In the genomic region with DNA sequence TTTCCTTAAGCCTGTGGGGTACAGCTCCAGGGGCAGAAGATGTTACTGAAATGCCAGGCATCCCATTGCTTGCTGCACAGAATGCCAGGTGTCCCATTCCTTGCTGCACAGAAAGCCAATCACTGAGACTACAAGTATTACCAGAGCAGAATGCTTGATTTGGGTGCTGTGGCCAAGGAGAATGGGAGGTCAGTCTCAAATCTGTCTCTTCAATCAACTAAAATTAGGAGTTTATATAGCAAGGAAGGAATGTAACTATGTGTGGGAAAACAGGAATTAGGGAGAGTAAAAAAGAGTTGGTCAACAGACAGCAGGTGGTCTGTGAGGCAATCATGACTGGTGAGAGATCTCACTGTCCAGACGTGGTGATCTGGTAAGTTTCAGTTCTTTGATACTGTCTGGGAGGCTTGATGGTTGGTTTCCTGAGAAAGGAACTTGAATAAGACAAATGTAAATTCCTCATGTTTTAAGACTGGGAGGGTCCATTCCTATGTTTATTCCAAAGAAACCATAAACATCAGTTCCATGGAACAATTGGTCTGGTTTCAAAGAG, we compare ENCODE assay signal across 29 cellular contexts. TPM values are rescaled to one million over a fixed set of nuclear protein-coding genes. Genes with fewer than 3 reads are reported as not detected.
DNase-seq lines count a peak whose midpoint lies in the region; ATAC-seq lines count a peak whose summit lies in the region.
"Had no signal": no experiment of that assay in that cellular context is flagged by ENCODE, and none has a peak within 500 bp of the region (broad histone marks: within the 10 kb centered on the region; RNA-seq: fewer than 3 reads in every experiment).

No MANE protein-coding gene starts in this region.

- H4K91ac ChIP-seq in neuronal stem cell (ENCODE audit: low read depth, low read length, poor library complexity) = no peak overlapping the region

- DNase-seq in SIG-M5 treated with dmso at 0.1 percent for 504 hours (lab: John Stamatoyannopoulos, UW; ENCODE audit: unreplicated experiment) = peak; percentile 15
- no peak for DNase-seq in SIG-M5 (lab: John Stamatoyannopoulos, UW)
- DNase-seq in iris pigment epithelial cell (ENCODE audit: low read depth) = peak; percentile 10
- DNase-seq in neuronal stem cell (ENCODE audit: low spot score) = no peak
- DNase-seq in activated T-cell treated with anti-CD3 and anti-CD28 coated beads for 4 hours = no peak
- DNase-seq: activated CD4-positive, alpha-beta T cell treated with anti-CD3 and anti-CD28 coated beads for 4 hours; activated CD8-positive, alpha-beta memory T cell treated with anti-CD3 and anti-CD28 coated beads for 24 hours; CD4-positive, CD25-positive, alpha-beta regulatory T cell; effector CD8-positive, alpha-beta T cell; glutamatergic neuron; GOT3; HFFc6; left lung; naive thymus-derived CD4-positive, alpha-beta T cell; NCI-H1417; NCI-H2029; NCI-H510A treated with DMSO at 0.1 percent for 48 hours; NK-92 treated with Interleukin-12 subunit alpha and Interleukin-12 subunit beta, amount 100 ng/mL, for 24 hours; occipital lobe; SHP77; stimulated activated naive CD4-positive, alpha-beta T cell; SW 1271; T-helper 9 cell had no signal

- no peak overlapping the region for H4K8ac ChIP-seq in neuronal stem cell (ENCODE audit: low read depth, low read length)

- no peak overlapping the region for H3K23ac ChIP-seq in neuronal stem cell (ENCODE audit: low read depth, low read length, poor library complexity)

- WGBS in neuronal stem cell (ENCODE audit: extremely low coverage in 2 of 2, insufficient read length in 2 of 2, insufficient replicate concordance in 1 of 2), 2 donors = no CpG with 5 or more reads among the region's 1 CpG

- peak overlapping the region; percentile 40 for H3K27ac ChIP-seq in angular gyrus (ENCODE audit: low read depth, low read length)
- H3K27ac ChIP-seq in neuronal stem cell (replicated peaks; ENCODE audit: low read length) = no peak overlapping the region
- H3K27ac ChIP-seq: breast epithelium, left lung, VCaP had no signal

- no peaks in the 10 kb centered on the region for H3K79me1 ChIP-seq in neuronal stem cell (ENCODE audit: low read depth, low read length)

- no peaks in the 10 kb centered on the region for H3K36me3 ChIP-seq in neuronal stem cell (replicated peaks in 1 of 2; ENCODE audit: control insufficient read depth in 2 of 2, insufficient read depth in 2 of 2, low read length in 2 of 2)
- H3K36me3 ChIP-seq: breast epithelium, left lung had no signal

- no peak overlapping the region for H2AK5ac ChIP-seq in neuronal stem cell (ENCODE audit: low read depth, low read length)

- ATAC-seq in HG02642 (IDR thresholded peaks at IDR 0.05; ENCODE audit: poor library complexity, unreplicated experiment) (no peak), GM19463 (IDR thresholded peaks at IDR 0.05; ENCODE audit: unreplicated experiment) (no peak)
- ATAC-seq: left lung; naive thymus-derived CD4-positive, alpha-beta T cell; Panc1 had no signal

- no peak overlapping the region for H2AFZ ChIP-seq in neuronal stem cell (ENCODE audit: low read length)

- H3K9ac ChIP-seq in neuronal stem cell (ENCODE audit: low read depth, low read length, poor library complexity) = no peak overlapping the region

- H3K18ac ChIP-seq in neuronal stem cell (ENCODE audit: low read length) = no peak overlapping the region

- no peak overlapping the region for H3K14ac ChIP-seq in neuronal stem cell (ENCODE audit: low read length)

- H2BK5ac ChIP-seq in neuronal stem cell (ENCODE audit: low read length) = no peak overlapping the region

- H2BK12ac ChIP-seq in neuronal stem cell (ENCODE audit: low read length) = no peak overlapping the region

- H3K4me1 ChIP-seq in neuronal stem cell (ENCODE audit: control insufficient read depth in 2 of 2, insufficient read depth in 1 of 2, low read depth in 1 of 2, low read length in 2 of 2) = no peaks in the 10 kb centered on the region
- H3K4me1 ChIP-seq: breast epithelium had no signal

- H3K4ac ChIP-seq in neuronal stem cell (ENCODE audit: low read length) = no peak overlapping the region

- H2BK15ac ChIP-seq in neuronal stem cell (ENCODE audit: low read length) = no peak overlapping the region

- no peak overlapping the region for H3K4me2 ChIP-seq in neuronal stem cell (ENCODE audit: insufficient read depth, low read length, poor library complexity, severe bottlenecking)

- H3K9me3 ChIP-seq in neuronal stem cell (replicated peaks in 1 of 2; ENCODE audit: control insufficient read depth in 2 of 2, insufficient read depth in 1 of 2, low read depth in 1 of 2, low read length in 2 of 2) = no peaks in the 10 kb centered on the region
- H3K9me3 ChIP-seq: breast epithelium, left lung had no signal

- no peak overlapping the region for H3K4me3 ChIP-seq in neuronal stem cell (ENCODE audit: low read length in 2 of 2)
- H3K4me3 ChIP-seq: breast epithelium, left lung had no signal

- H3K27me3 ChIP-seq in neuronal stem cell (ENCODE audit: control insufficient read depth in 3 of 3, insufficient read depth in 3 of 3, low read depth in 1 of 3, low read length in 3 of 3) = no peaks in the 10 kb centered on the region
- H3K27me3 ChIP-seq: breast epithelium, left lung had no signal

- no peak overlapping the region for H2BK120ac ChIP-seq in neuronal stem cell (ENCODE audit: low read depth, low read length)

RNA-seq across cellular contexts. Expression of a gene that starts 31.2 kb away (rescaled TPM):
- 29.4 TPM for polyA plus RNA-seq in neuronal stem cell (2013, experiment 1 of 2)
- 30.2 TPM for polyA plus RNA-seq in neuronal stem cell (2013, experiment 2 of 2)

Comparison
In these comparisons a context has a peak if more than half of its experiments do, and no peak if none do; other contexts are left out.
1. DNase-seq: peak in SIG-M5 treated with dmso at 0.1 percent for 504 hours (single experiment) and iris pigment epithelial cell (single experiment); none in SIG-M5 (single experiment), neuronal stem cell (single experiment) and activated T-cell treated with anti-CD3 and anti-CD28 coated beads for 4 hours (single experiment).